In genomic region chr5:157727858-157728257, GRCh38 we compare ENCODE assay signal across 4 cellular contexts. TPM values are rescaled to one million over a fixed set of nuclear protein-coding genes. Genes with fewer than 3 reads are reported as not detected.
"Had no signal": no experiment of that assay in that cellular context is flagged by ENCODE, and none has a peak within 500 bp of the region (broad histone marks: within the 10 kb centered on the region; RNA-seq: fewer than 3 reads in every experiment).

No MANE protein-coding gene starts in this region.

RNA-seq across cellular contexts. Expression of gene C5orf52, which starts 56.5 kb away (rescaled TPM):
- total RNA-seq: LHCN-M2, M059J, MCF 10A, NCI-H460 had no signal
